20 cellular contexts compared by ENCODE assay signal in genomic region chr16:81327483-81328196, GRCh38. TPM values are rescaled to one million over a fixed set of nuclear protein-coding genes. Genes with fewer than 3 reads are reported as not detected.
A peak's percentile ranks its signal among the peaks of the same experiment; 100 is the strongest.
DNase-seq lines count a peak whose midpoint lies in the region; FAIRE-seq and TF ChIP-seq lines count a peak whose summit lies in the region.
"Had no signal": no experiment of that assay in that cellular context is flagged by ENCODE, and none has a peak within 500 bp of the region (broad histone marks: within the 10 kb centered on the region; RNA-seq: fewer than 3 reads in every experiment).

No MANE protein-coding gene starts in this region.

- no peak for TF ChIP-seq POLR2A in GM12891 (IDR thresholded peaks at IDR 0.05; ENCODE audit: low read depth, low read length)

- peaks cover 4% of the 10 kb centered on the region for H3K9me3 Mint-ChIP-seq in mesothelial cell of epicardium
- H3K9me3 Mint-ChIP-seq in type B pancreatic cell = peaks cover 4% of the 10 kb centered on the region
- H3K9me3 Mint-ChIP-seq in endothelial cell (ENCODE audit: unreplicated experiment) = no peaks in the 10 kb centered on the region

- H3K4me3 Mint-ChIP-seq in mesothelial cell of epicardium (no peak overlapping the region), type B pancreatic cell (peak overlapping the region; percentile 40), endothelial cell (ENCODE audit: unreplicated experiment) (no peak overlapping the region)

- H3K27ac ChIP-seq in VCaP (peak overlapping the region; percentile 43; the same call in 1 of the 2 replicates), colonic mucosa (no peak overlapping the region), brain microvascular endothelial cell (no peak overlapping the region)
- H3K27ac ChIP-seq: BLaER1, PC-9 had no signal

- intact Hi-C loops in colonic mucosa (cut with DNase I) = no loop called here

- no peak overlapping the region for H3K4me3 ChIP-seq in colonic mucosa
- H3K4me3 ChIP-seq in brain microvascular endothelial cell (ENCODE audit: low read depth, low read length) = no peak overlapping the region
- H3K4me3 ChIP-seq: BLaER1, MG63, PC-9 had no signal

- H3K4me1 Mint-ChIP-seq in mesothelial cell of epicardium (peaks cover 35% of the 10 kb centered on the region), type B pancreatic cell (ENCODE audit: unreplicated experiment) (peaks cover 27% of the 10 kb centered on the region), endothelial cell (ENCODE audit: unreplicated experiment) (no peaks in the 10 kb centered on the region)

- H3K27me3 ChIP-seq in colonic mucosa (no peaks in the 10 kb centered on the region), brain microvascular endothelial cell (replicated peaks) (no peaks in the 10 kb centered on the region)
- H3K27me3 ChIP-seq: BLaER1, MG63 had no signal

- H3K36me3 ChIP-seq in colonic mucosa (no peaks in the 10 kb centered on the region), brain microvascular endothelial cell (replicated peaks) (peaks cover 3% of the 10 kb centered on the region)
- H3K36me3 ChIP-seq: MG63 had no signal

- no peaks in the 10 kb centered on the region for H3K9me3 ChIP-seq in colonic mucosa
- H3K9me3 ChIP-seq: MG63, SK-N-SH had no signal

- TF ChIP-seq CTCF in VCaP (conservative IDR thresholded peaks at IDR 0.05) (no peak), colonic mucosa (IDR thresholded peaks at IDR 0.05) (no peak), mesothelial cell of epicardium (IDR thresholded peaks at IDR 0.05; ENCODE audit: unreplicated experiment) (no peak), type B pancreatic cell (conservative IDR thresholded peaks at IDR 0.05) (no peak), brain microvascular endothelial cell (IDR thresholded peaks at IDR 0.05; ENCODE audit: low read depth, low read length, missing control alignments) (no peak), endothelial cell (IDR thresholded peaks at IDR 0.05; ENCODE audit: unreplicated experiment) (no peak)

- peaks cover 4% of the 10 kb centered on the region for H3K4me1 ChIP-seq in colonic mucosa
- H3K4me1 ChIP-seq: BLaER1 had no signal

- H3K36me3 Mint-ChIP-seq in mesothelial cell of epicardium (peaks cover 6% of the 10 kb centered on the region), type B pancreatic cell (peaks cover 17% of the 10 kb centered on the region), endothelial cell (ENCODE audit: low read depth, unreplicated experiment) (peaks cover 7% of the 10 kb centered on the region)

- no peak for FAIRE-seq in GM12891 (lab: Jason Lieb, UNC)

- peak overlapping the region; percentile 68 for H3K27ac Mint-ChIP-seq in mesothelial cell of epicardium
- H3K27ac Mint-ChIP-seq in type B pancreatic cell = peak overlapping the region; percentile 72
- H3K27ac Mint-ChIP-seq in endothelial cell (ENCODE audit: unreplicated experiment) = no peak overlapping the region

- in situ Hi-C loops in brain microvascular endothelial cell (cut with HindIII; ENCODE audit: low pct_ligation_motif_present, low sequenced_read_pairs) = no loop called here

- DNase-seq in colonic mucosa (peak; percentile 29), mesothelial cell of epicardium (ENCODE audit: low spot score in 2 of 2, unreplicated experiment in 2 of 2) (no peak), type B pancreatic cell (ENCODE audit: extremely low spot score, unreplicated experiment) (no peak), brain microvascular endothelial cell (no peak), endothelial cell (ENCODE audit: low spot score) (no peak), superior temporal gyrus (ENCODE audit: extremely low spot score) (no peak), GM12891 (ENCODE audit: insufficient read length, low spot score) (no peak)
- DNase-seq: DMS153, EL, HCEC 1CT, KG1, MG63, NCI-H1105, NCI-H1694 treated with DMSO at 0.1 percent for 48 hours, NCI-H446, NCI-H748 treated with DMSO at 0.1 percent for 48 hours, PC-9, SK-N-SH had no signal

- H3K9ac ChIP-seq in colonic mucosa (ENCODE audit: low read depth in 2 of 2, low read length in 2 of 2) = no peak overlapping the region
- H3K9ac ChIP-seq: BLaER1, SK-N-SH had no signal

- H3K27me3 Mint-ChIP-seq in mesothelial cell of epicardium (ENCODE audit: low read depth) (no peaks in the 10 kb centered on the region), type B pancreatic cell (no peaks in the 10 kb centered on the region), endothelial cell (ENCODE audit: unreplicated experiment) (peaks cover 4% of the 10 kb centered on the region)

TF ChIP-seq in GM12891, 5 proteins besides CTCF, POLR2A, EP300 and RAD21:
- no peak for TF ChIP-seq POLR2AphosphoS5 (IDR thresholded peaks at IDR 0.05; ENCODE audit: low read depth, low read length)
- TF ChIP-seq TAF1 (IDR thresholded peaks at IDR 0.05; ENCODE audit: low read depth, low read length) = no peak
- no peak for TF ChIP-seq SPI1 (IDR thresholded peaks at IDR 0.05; ENCODE audit: low read depth, low read length)
- TF ChIP-seq POU2F2 (IDR thresholded peaks at IDR 0.05; ENCODE audit: low read depth, low read length) = no peak
- no peak for TF ChIP-seq PAX5 (IDR thresholded peaks at IDR 0.05; ENCODE audit: insufficient read depth, low read length, severe bottlenecking)

RNA-seq across cellular contexts. Expression of gene GAN, which starts 12.9 kb away (rescaled TPM):
- 10 to 100 TPM; 13.6 to 21.5 TPM for total RNA-seq in colonic mucosa
- 13.9 to 15.6 TPM (median 14.2 TPM) in 3 replicates for total RNA-seq in mesothelial cell of epicardium
- total RNA-seq in type B pancreatic cell (ENCODE audit: low replicate concordance) = 14.8 and 32.7 TPM in 2 replicates
- total RNA-seq in endothelial cell (ENCODE audit: unreplicated experiment) = 24.2 TPM
- 0.40 TPM for polyA plus RNA-seq in GM12891 (2012; ENCODE audit: low read depth, missing spikeins)
